ENCODE assay signal across 15 cellular contexts in genomic region chr16:30459456-30459855, GRCh38. TPM values are rescaled to one million over a fixed set of nuclear protein-coding genes. Genes with fewer than 3 reads are reported as not detected.
DNase-seq lines count a peak whose midpoint lies in the region; ATAC-seq, FAIRE-seq and TF ChIP-seq lines count a peak whose summit lies in the region.
"Had no signal": no experiment of that assay in that cellular context is flagged by ENCODE, and none has a peak within 500 bp of the region (broad histone marks: within the 10 kb centered on the region; RNA-seq: fewer than 3 reads in every experiment).

No MANE protein-coding gene starts in this region.

- no peaks in the 10 kb centered on the region for H3F3A ChIP-seq in PC-9 (ENCODE audit: insufficient read depth, low read depth)

- no TSS peak for BruUV-seq in OCI-LY7 (replicated peaks; lab: Mats Ljungman, UMichigan)
- no TSS peak for BruUV-seq in PC-9 (replicated peaks; lab: Mats Ljungman, UMichigan)

- DNase-seq in CD4-positive, CD25-positive, alpha-beta regulatory T cell: no peak
- DNase-seq in GM12892 (ENCODE audit: insufficient read length): no peak
- peak; percentile 41 for DNase-seq in OCI-LY7 (ENCODE audit: low spot score)
- DNase-seq in immature natural killer cell: no peak
- no peak for DNase-seq in nucleus accumbens (lab: John Stamatoyannopoulos, UW)
- DNase-seq in NK-92 (lab: John Stamatoyannopoulos, UW; ENCODE audit: unreplicated experiment): no peak
- no peak for DNase-seq in PC-9
- DNase-seq: NCI-H1694 treated with DMSO at 0.1 percent for 48 hours, NCI-H774 had no signal

- peak overlapping the region; percentile 60 for H3K27ac ChIP-seq in CD4-positive, CD25-positive, alpha-beta regulatory T cell (ENCODE audit: insufficient read depth, low read length, poor library complexity, severe bottlenecking)
- H3K27ac ChIP-seq in OCI-LY7 (ENCODE audit: low read depth, low read length, poor library complexity, severe bottlenecking): peak overlapping the region; percentile 74
- H3K27ac ChIP-seq in PC-9: no peak overlapping the region
- H3K27ac ChIP-seq: breast epithelium, C4-2B, gastroesophageal sphincter, SJSA1 had no signal

- H3K4me2 ChIP-seq in OCI-LY7 (ENCODE audit: low read length): peak overlapping the region; percentile 72
- H3K4me2 ChIP-seq in PC-9: no peak overlapping the region

- H3K4me3 ChIP-seq in CD4-positive, CD25-positive, alpha-beta regulatory T cell (ENCODE audit: low read depth, low read length): no peak overlapping the region
- H3K4me3 ChIP-seq in OCI-LY7 (ENCODE audit: low read depth, low read length, poor library complexity, severe bottlenecking) (peak overlapping the region; percentile 28), PC-9 (no peak overlapping the region)
- H3K4me3 ChIP-seq: breast epithelium, gastroesophageal sphincter, SJSA1 had no signal

- H4K20me1 ChIP-seq in OCI-LY7 (ENCODE audit: insufficient read depth, low read length) (no peaks in the 10 kb centered on the region), PC-9 (ENCODE audit: insufficient read depth) (no peaks in the 10 kb centered on the region)

- no peaks in the 10 kb centered on the region for H3K9me2 ChIP-seq in OCI-LY7 (ENCODE audit: insufficient read depth, low read length)
- no peaks in the 10 kb centered on the region for H3K9me2 ChIP-seq in PC-9 (ENCODE audit: insufficient read depth)

- intact Hi-C loops in OCI-LY7 (cut with micrococcal nuclease; ENCODE audit: unreplicated experiment) (loop anchor here (2.0 kb wide), 1 partner anchor 13 kb away; the partner anchor contains the start of gene ITGAL), PC-9 (cut with micrococcal nuclease; ENCODE audit: unreplicated experiment) (no loop called here)

- no peaks in the 10 kb centered on the region for H3K27me3 Mint-ChIP-seq in CD4-positive, CD25-positive, alpha-beta regulatory T cell
- peaks cover 10 to 17% (median 10%) of the 10 kb centered on the region in 3 donors for H3K27me3 Mint-ChIP-seq in immature natural killer cell (ENCODE audit: low read depth in 3 of 3)

- FAIRE-seq in GM12892 (lab: Jason Lieb, UNC): peak; percentile 40
- FAIRE-seq: islet of Langerhans had no signal

- H3K27me3 ChIP-seq in CD4-positive, CD25-positive, alpha-beta regulatory T cell (ENCODE audit: control insufficient read depth, insufficient read depth, low read length): no peaks in the 10 kb centered on the region
- H3K27me3 ChIP-seq in PC-9 (ENCODE audit: insufficient read depth, low read depth): no peaks in the 10 kb centered on the region
- H3K27me3 ChIP-seq: breast epithelium, gastroesophageal sphincter, SJSA1 had no signal

- H3K36me3 ChIP-seq in CD4-positive, CD25-positive, alpha-beta regulatory T cell (ENCODE audit: control insufficient read depth, insufficient read depth, low read length): no peaks in the 10 kb centered on the region
- H3K36me3 ChIP-seq in OCI-LY7 (ENCODE audit: insufficient read depth, low read length): no peaks in the 10 kb centered on the region; the same call in 1 of the 2 replicates
- no peaks in the 10 kb centered on the region for H3K36me3 ChIP-seq in PC-9 (ENCODE audit: low read depth)
- H3K36me3 ChIP-seq: breast epithelium, gastroesophageal sphincter, SJSA1 had no signal

- peak overlapping the region in 1 of 4 donors; percentile 36 for H3K4me3 Mint-ChIP-seq in CD4-positive, CD25-positive, alpha-beta regulatory T cell
- peak overlapping the region; percentile 75 to 81 (median 78) for H3K4me3 Mint-ChIP-seq in immature natural killer cell

- no peaks in the 10 kb centered on the region for H3K36me3 Mint-ChIP-seq in CD4-positive, CD25-positive, alpha-beta regulatory T cell
- H3K36me3 Mint-ChIP-seq in immature natural killer cell: no peaks in the 10 kb centered on the region

- H2AFZ ChIP-seq in OCI-LY7 (ENCODE audit: low read length) (peak overlapping the region; percentile 59), PC-9 (no peak overlapping the region)

- no peak for ATAC-seq in CD4-positive, CD25-positive, alpha-beta regulatory T cell (ENCODE audit: low read depth in 2 of 2)
- ATAC-seq: gastroesophageal sphincter had no signal

- no peaks in the 10 kb centered on the region for H3K79me2 ChIP-seq in OCI-LY7 (ENCODE audit: insufficient read depth, low read depth, low read length)
- no peaks in the 10 kb centered on the region for H3K79me2 ChIP-seq in PC-9 (ENCODE audit: low read depth)

- peak overlapping the region; percentile 84 to 99 (median 90) for H3K27ac Mint-ChIP-seq in CD4-positive, CD25-positive, alpha-beta regulatory T cell
- H3K27ac Mint-ChIP-seq in immature natural killer cell: peak overlapping the region; percentile 92 to 97 (median 94)

- H3K9me3 Mint-ChIP-seq in CD4-positive, CD25-positive, alpha-beta regulatory T cell: no peaks in the 10 kb centered on the region
- H3K9me3 Mint-ChIP-seq in immature natural killer cell: no peaks in the 10 kb centered on the region

- TF ChIP-seq CTCF in OCI-LY7 (conservative IDR thresholded peaks at IDR 0.05; ENCODE audit: low read length) (no peak), PC-9 (conservative IDR thresholded peaks at IDR 0.05) (no peak)

- peaks cover 6 to 41% (median 14%) of the 10 kb centered on the region in 4 donors for H3K4me1 Mint-ChIP-seq in CD4-positive, CD25-positive, alpha-beta regulatory T cell
- peaks cover 38 to 49% of the 10 kb centered on the region in 2 donors for H3K4me1 Mint-ChIP-seq in immature natural killer cell

- CTCF ChIA-PET in OCI-LY7 (lab: Charles Lee; ENCODE audit: unreplicated experiment) (no interaction called here), PC-9 (lab: Charles Lee) (no interaction called here)

- no peaks in the 10 kb centered on the region for H3K9me3 ChIP-seq in CD4-positive, CD25-positive, alpha-beta regulatory T cell (ENCODE audit: control insufficient read depth in 2 of 2, low read length in 2 of 2)
- no peaks in the 10 kb centered on the region for H3K9me3 ChIP-seq in OCI-LY7 (ENCODE audit: low read length)
- no peaks in the 10 kb centered on the region for H3K9me3 ChIP-seq in PC-9 (ENCODE audit: insufficient read depth, low read depth)
- H3K9me3 ChIP-seq: breast epithelium, gastroesophageal sphincter, SJSA1 had no signal

- peaks cover 27% of the 10 kb centered on the region for H3K4me1 ChIP-seq in CD4-positive, CD25-positive, alpha-beta regulatory T cell (ENCODE audit: control insufficient read depth, insufficient read depth, low read length, poor library complexity, severe bottlenecking)
- peaks cover 76% of the 10 kb centered on the region for H3K4me1 ChIP-seq in OCI-LY7 (ENCODE audit: insufficient read depth, low read length, poor library complexity, severe bottlenecking)
- no peaks in the 10 kb centered on the region for H3K4me1 ChIP-seq in PC-9 (replicated peaks; ENCODE audit: insufficient read depth)
- H3K4me1 ChIP-seq: breast epithelium, gastroesophageal sphincter, SJSA1 had no signal

- POLR2A ChIA-PET in OCI-LY7 (lab: Charles Lee): interaction anchor here (1.1 to 7.4 kb wide), 3 partner anchors 9 to 37 kb away, joined by 3 to 69 read pairs (median 3); partner anchors contain the start of gene ITGAL
- POLR2A ChIA-PET in PC-9 (lab: Charles Lee; ENCODE audit: unreplicated experiment): interaction anchor here (0.6 kb wide), 1 partner anchor 112 kb away, joined by 4 read pairs; the partner anchor contains the start of gene ZNF688

- no peak for TF ChIP-seq POLR2A in GM12892 (IDR thresholded peaks at IDR 0.05; ENCODE audit: low read depth, low read length)

RNA-seq across cellular contexts. Expression of gene ITGAL, which starts 13.1 kb away (rescaled TPM):
- total RNA-seq in CD4-positive, CD25-positive, alpha-beta regulatory T cell: 393 TPM
- polyA plus RNA-seq in CD4-positive, CD25-positive, alpha-beta regulatory T cell: 100 to 1,000 TPM; 106 to 155 (median 116) TPM
- 47.8 TPM for polyA plus RNA-seq in GM12892 (2012; ENCODE audit: missing spikeins)
- total RNA-seq in OCI-LY7 (2014; rRNA removed; shearing (Covaris generic)): 30.7 and 40.2 TPM in 2 replicates
- total RNA-seq in OCI-LY7 (2022): 125 and 140 TPM in 2 replicates
- polyA plus RNA-seq in immature natural killer cell: 100 to 1,000 TPM; 218 to 488 (median 238) TPM
- total RNA-seq in PC-9 (2021): 0.50 TPM in 1 of 2 replicates, not detected in the other
- total RNA-seq: renal cortical epithelial cell, SJSA1 had no signal

RNA-seq across cellular contexts. Expression of gene SEPHS2, which starts 13.8 kb away (rescaled TPM):
- total RNA-seq in CD4-positive, CD25-positive, alpha-beta regulatory T cell: 26.0 TPM
- 10 to 100 TPM; 76.4 to 89.8 (median 81.5) TPM for polyA plus RNA-seq in CD4-positive, CD25-positive, alpha-beta regulatory T cell
- polyA plus RNA-seq in GM12892 (2012; ENCODE audit: missing spikeins): 44.8 TPM
- 14.4 and 15.3 TPM in 2 replicates for total RNA-seq in OCI-LY7 (2014; rRNA removed; shearing (Covaris generic))
- total RNA-seq in OCI-LY7 (2022) (59.6 and 64.2 TPM in 2 replicates), PC-9 (2021) (66.8 and 67.2 TPM in 2 replicates)
- polyA plus RNA-seq in immature natural killer cell: 10 to 100 TPM; 63.6 to 92.2 (median 80.3) TPM

RNA-seq across cellular contexts. Expression of gene DCTPP1, which starts 29.6 kb away (rescaled TPM):
- total RNA-seq in CD4-positive, CD25-positive, alpha-beta regulatory T cell: 20.1 TPM
- polyA plus RNA-seq in CD4-positive, CD25-positive, alpha-beta regulatory T cell: 100 to 1,000 TPM in 3 of 4 donors, 10 to 100 TPM in 1; 93.5 to 110 (median 103) TPM
- polyA plus RNA-seq in GM12892 (2012; ENCODE audit: missing spikeins): 96.4 TPM
- 90.2 and 92.5 TPM in 2 replicates for total RNA-seq in OCI-LY7 (2014; rRNA removed; shearing (Covaris generic))
- total RNA-seq in OCI-LY7 (2022) (80.0 and 93.8 TPM in 2 replicates), PC-9 (2021) (80.4 and 109 TPM in 2 replicates)
- polyA plus RNA-seq in immature natural killer cell: 100 to 1,000 TPM in 1 of 3 donors, 10 to 100 TPM in 2; 64.5 to 101 (median 73.3) TPM

RNA-seq across cellular contexts. Expression of gene ZNF771, which starts 52.0 kb away (rescaled TPM):
- 2.3 TPM for total RNA-seq in CD4-positive, CD25-positive, alpha-beta regulatory T cell
- 1 to 10 TPM; 1.7 to 3.8 (median 3.3) TPM for polyA plus RNA-seq in CD4-positive, CD25-positive, alpha-beta regulatory T cell
- polyA plus RNA-seq in GM12892 (2012; ENCODE audit: missing spikeins): 1.3 TPM
- 6.4 and 11.3 TPM in 2 replicates for total RNA-seq in OCI-LY7 (2014; rRNA removed; shearing (Covaris generic))
- total RNA-seq in OCI-LY7 (2022) (9.2 and 10.8 TPM in 2 replicates), PC-9 (2021) (19.0 and 21.9 TPM in 2 replicates)
- 1 to 10 TPM in 2 of 3 donors, not detected in 1; 2.8 to 3.2 TPM for polyA plus RNA-seq in immature natural killer cell

Comparison
In these comparisons a context has a peak if more than half of its experiments do, and no peak if none do; other contexts are left out.
1. RNA of gene ITGAL, which starts 13.1 kb away (total RNA-seq): 393 TPM in CD4-positive, CD25-positive, alpha-beta regulatory T cell (single experiment) and 30.7 to 140 TPM in OCI-LY7; 0.50 TPM in PC-9; every median in the first group is over 10 times any median in the second.